8 cellular contexts compared by ENCODE assay signal in the genomic region with DNA sequence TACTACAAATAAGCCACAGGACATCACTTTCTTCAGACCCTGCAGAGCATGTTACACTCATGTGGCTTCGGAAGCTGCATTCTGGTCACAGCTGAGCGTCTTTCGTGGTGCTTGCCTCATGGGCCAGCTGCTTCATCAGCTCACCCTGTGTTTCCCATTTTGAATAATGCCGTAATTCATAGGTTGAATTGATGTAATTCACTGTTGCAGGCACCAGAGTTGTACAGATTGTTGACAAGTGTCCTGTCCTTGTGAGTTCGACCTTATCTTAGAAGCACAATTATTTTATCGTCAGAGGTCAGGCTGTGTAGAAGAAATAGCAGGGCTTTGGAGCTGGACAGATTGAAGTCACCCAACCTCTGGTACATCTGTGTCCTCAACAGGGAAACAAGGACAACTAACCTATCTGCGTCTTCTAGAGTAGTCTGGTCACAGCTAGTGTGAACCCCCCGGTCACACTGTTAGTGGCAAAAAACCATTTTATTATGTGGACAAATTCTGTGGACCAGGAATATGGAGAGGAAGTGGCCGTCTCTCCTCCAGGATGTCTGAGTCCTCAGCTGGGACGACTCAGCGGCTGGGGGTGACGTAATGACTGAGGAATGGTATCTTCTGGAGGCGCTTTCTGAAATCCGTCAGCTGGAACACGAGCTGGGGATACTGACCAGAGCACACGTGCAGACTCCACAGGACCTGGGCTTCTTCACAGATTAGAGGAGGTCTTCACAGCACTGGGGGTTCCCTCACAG. TPM values are rescaled to one million over a fixed set of nuclear protein-coding genes. Genes with fewer than 3 reads are reported as not detected.
DNase-seq lines count a peak whose midpoint lies in the region; ATAC-seq and TF ChIP-seq lines count a peak whose summit lies in the region.
"Had no signal": no experiment of that assay in that cellular context is flagged by ENCODE, and none has a peak within 500 bp of the region (broad histone marks: within the 10 kb centered on the region; RNA-seq: fewer than 3 reads in every experiment).

No MANE protein-coding gene starts in this region.

- 64 to 65% methylated on average over 6 to 16 of the region's 16 CpGs for WGBS in upper lobe of left lung, 2 donors

- no peak overlapping the region for H3K4me3 Mint-ChIP-seq in T-helper 2 cell treated with Interferon-gamma antibody and Interleukin-4, amounts not matched to agents 5 μg/mL and 100 μg/mL, for 36 hours

- peaks cover 0 to 6% (median 0%) of the 10 kb centered on the region in 4 donors for H3K36me3 ChIP-seq in upper lobe of left lung

- H3K36me3 Mint-ChIP-seq in T-helper 2 cell treated with Interferon-gamma antibody and Interleukin-4, amounts not matched to agents 5 μg/mL and 100 μg/mL, for 36 hours (ENCODE audit: low read depth): peaks cover 3% of the 10 kb centered on the region

- peak; percentile 84 for DNase-seq in M059J (ENCODE audit: low read depth)
- peak in 4 of 61 donors; percentile 3 to 20 (median 12) for DNase-seq in caudate nucleus (lab: John Stamatoyannopoulos, UW)
- DNase-seq in left lobe of liver (ENCODE audit: low spot score): no peak
- DNase-seq in upper lobe of left lung: no peak
- DNase-seq in T-helper 2 cell treated with Interferon-gamma antibody and Interleukin-4, amounts not matched to agents 5 μg/mL and 100 μg/mL, for 36 hours (ENCODE audit: low spot score): no peak
- no peak for DNase-seq in HuH-7.5 (ENCODE audit: low spot score)
- DNase-seq in Kasumi-1 (lab: John Stamatoyannopoulos, UW): no peak
- DNase-seq: stimulated activated CD4-positive, alpha-beta T cell treated with anti-CD3 and anti-CD28 coated beads, Interleukin-12 subunit alpha, Interleukin-12 subunit beta, amount 100 ng/mL, for 4 hours had no signal

- no peak overlapping the region for H3K4me3 ChIP-seq in upper lobe of left lung

- TF ChIP-seq POLR2A in upper lobe of left lung (IDR thresholded peaks at IDR 0.05): no peak

- ATAC-seq in left lobe of liver (peak; percentile 49), upper lobe of left lung (ENCODE audit: low FRiP score in 2 of 2) (peak; percentile 67 to 91)

- H3K27ac ChIP-seq in caudate nucleus (ENCODE audit: low read depth, low read length) (peak overlapping the region; percentile 30), upper lobe of left lung (peak overlapping the region; percentile 58 to 73 (median 66))

- TF ChIP-seq EP300 in upper lobe of left lung (IDR thresholded peaks at IDR 0.05): peak in 1 of 4 donors; percentile 58

- H3K4me1 ChIP-seq in upper lobe of left lung: no peaks in the 10 kb centered on the region

- H3K4me1 Mint-ChIP-seq in T-helper 2 cell treated with Interferon-gamma antibody and Interleukin-4, amounts not matched to agents 5 μg/mL and 100 μg/mL, for 36 hours (ENCODE audit: low read depth): peaks cover 10% of the 10 kb centered on the region

- H3K27ac Mint-ChIP-seq in T-helper 2 cell treated with Interferon-gamma antibody and Interleukin-4, amounts not matched to agents 5 μg/mL and 100 μg/mL, for 36 hours: no peak overlapping the region

- no peaks in the 10 kb centered on the region for H3K9me3 ChIP-seq in upper lobe of left lung

- no peak for TF ChIP-seq CTCF in upper lobe of left lung (IDR thresholded peaks at IDR 0.05)

- no peaks in the 10 kb centered on the region for H3K9me3 Mint-ChIP-seq in T-helper 2 cell treated with Interferon-gamma antibody and Interleukin-4, amounts not matched to agents 5 μg/mL and 100 μg/mL, for 36 hours

- H3K27me3 ChIP-seq in upper lobe of left lung: no peaks in the 10 kb centered on the region

- H3K27me3 Mint-ChIP-seq in T-helper 2 cell treated with Interferon-gamma antibody and Interleukin-4, amounts not matched to agents 5 μg/mL and 100 μg/mL, for 36 hours (ENCODE audit: low read depth): no peaks in the 10 kb centered on the region

RNA-seq across cellular contexts. Expression of gene PKNOX1, which starts 17.8 kb away (rescaled TPM):
- total RNA-seq in M059J (2014; rRNA removed; shearing (Covaris generic)): 25.4 and 38.2 TPM in 2 replicates
- total RNA-seq in left lobe of liver: 6.0 TPM
- total RNA-seq in upper lobe of left lung: 10 to 100 TPM in 5 of 6 donors, 1 to 10 TPM in 1; 9.7 to 54.5 (median 11.5) TPM
